In the genomic region with DNA sequence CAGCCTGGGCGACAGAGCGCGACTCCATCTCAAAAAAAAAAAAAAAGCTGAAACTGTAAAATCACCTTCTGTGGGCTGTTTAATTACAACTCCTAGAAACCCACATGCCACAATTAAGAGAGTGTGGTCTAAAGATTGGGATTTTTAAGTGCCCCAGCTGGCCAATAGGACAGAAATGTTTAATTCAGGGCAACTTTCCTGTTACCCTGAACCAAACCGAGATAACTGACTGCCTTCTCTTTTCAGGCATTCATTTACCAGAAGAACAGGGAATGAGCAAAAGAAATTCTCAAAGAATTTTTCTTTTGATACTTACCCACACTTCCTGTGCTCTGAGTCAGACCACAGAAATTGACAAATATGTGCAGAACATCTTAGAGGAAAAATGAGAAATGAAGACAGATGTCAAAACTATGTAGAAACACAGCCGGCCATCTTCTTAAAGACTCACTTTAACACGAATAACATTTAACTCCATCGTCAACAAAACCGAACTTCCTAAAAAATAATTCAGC, we compare ENCODE assay signal across 1 cellular context.
TF ChIP-seq lines count a peak whose summit lies in the region.

No MANE protein-coding gene starts in this region.

TF ChIP-seq in GM12878, 131 proteins besides CTCF, POLR2A, EP300 and RAD21 (continued from another document):
- TF ChIP-seq, protein P1, sequence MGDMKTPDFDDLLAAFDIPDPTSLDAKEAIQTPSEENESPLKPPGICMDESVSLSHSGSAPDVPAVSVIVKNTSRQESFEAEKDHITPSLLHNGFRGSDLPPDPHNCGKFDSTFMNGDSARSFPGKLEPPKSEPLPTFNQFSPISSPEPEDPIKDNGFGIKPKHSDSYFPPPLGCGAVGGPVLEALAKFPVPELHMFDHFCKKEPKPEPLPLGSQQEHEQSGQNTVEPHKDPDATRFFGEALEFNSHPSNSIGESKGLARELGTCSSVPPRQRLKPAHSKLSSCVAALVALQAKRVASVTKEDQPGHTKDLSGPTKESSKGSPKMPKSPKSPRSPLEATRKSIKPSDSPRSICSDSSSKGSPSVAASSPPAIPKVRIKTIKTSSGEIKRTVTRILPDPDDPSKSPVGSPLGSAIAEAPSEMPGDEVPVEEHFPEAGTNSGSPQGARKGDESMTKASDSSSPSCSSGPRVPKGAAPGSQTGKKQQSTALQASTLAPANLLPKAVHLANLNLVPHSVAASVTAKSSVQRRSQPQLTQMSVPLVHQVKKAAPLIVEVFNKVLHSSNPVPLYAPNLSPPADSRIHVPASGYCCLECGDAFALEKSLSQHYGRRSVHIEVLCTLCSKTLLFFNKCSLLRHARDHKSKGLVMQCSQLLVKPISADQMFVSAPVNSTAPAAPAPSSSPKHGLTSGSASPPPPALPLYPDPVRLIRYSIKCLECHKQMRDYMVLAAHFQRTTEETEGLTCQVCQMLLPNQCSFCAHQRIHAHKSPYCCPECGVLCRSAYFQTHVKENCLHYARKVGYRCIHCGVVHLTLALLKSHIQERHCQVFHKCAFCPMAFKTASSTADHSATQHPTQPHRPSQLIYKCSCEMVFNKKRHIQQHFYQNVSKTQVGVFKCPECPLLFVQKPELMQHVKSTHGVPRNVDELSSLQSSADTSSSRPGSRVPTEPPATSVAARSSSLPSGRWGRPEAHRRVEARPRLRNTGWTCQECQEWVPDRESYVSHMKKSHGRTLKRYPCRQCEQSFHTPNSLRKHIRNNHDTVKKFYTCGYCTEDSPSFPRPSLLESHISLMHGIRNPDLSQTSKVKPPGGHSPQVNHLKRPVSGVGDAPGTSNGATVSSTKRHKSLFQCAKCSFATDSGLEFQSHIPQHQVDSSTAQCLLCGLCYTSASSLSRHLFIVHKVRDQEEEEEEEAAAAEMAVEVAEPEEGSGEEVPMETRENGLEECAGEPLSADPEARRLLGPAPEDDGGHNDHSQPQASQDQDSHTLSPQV (IDR thresholded peaks at IDR 0.05): no peak
- TF ChIP-seq, protein P2, sequence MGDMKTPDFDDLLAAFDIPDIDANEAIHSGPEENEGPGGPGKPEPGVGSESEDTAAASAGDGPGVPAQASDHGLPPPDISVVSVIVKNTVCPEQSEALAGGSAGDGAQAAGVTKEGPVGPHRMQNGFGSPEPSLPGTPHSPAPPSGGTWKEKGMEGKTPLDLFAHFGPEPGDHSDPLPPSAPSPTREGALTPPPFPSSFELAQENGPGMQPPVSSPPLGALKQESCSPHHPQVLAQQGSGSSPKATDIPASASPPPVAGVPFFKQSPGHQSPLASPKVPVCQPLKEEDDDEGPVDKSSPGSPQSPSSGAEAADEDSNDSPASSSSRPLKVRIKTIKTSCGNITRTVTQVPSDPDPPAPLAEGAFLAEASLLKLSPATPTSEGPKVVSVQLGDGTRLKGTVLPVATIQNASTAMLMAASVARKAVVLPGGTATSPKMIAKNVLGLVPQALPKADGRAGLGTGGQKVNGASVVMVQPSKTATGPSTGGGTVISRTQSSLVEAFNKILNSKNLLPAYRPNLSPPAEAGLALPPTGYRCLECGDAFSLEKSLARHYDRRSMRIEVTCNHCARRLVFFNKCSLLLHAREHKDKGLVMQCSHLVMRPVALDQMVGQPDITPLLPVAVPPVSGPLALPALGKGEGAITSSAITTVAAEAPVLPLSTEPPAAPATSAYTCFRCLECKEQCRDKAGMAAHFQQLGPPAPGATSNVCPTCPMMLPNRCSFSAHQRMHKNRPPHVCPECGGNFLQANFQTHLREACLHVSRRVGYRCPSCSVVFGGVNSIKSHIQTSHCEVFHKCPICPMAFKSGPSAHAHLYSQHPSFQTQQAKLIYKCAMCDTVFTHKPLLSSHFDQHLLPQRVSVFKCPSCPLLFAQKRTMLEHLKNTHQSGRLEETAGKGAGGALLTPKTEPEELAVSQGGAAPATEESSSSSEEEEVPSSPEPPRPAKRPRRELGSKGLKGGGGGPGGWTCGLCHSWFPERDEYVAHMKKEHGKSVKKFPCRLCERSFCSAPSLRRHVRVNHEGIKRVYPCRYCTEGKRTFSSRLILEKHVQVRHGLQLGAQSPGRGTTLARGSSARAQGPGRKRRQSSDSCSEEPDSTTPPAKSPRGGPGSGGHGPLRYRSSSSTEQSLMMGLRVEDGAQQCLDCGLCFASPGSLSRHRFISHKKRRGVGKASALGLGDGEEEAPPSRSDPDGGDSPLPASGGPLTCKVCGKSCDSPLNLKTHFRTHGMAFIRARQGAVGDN (IDR thresholded peaks at IDR 0.05): no peak
- TF ChIP-seq DPF2 (IDR thresholded peaks at IDR 0.05) (no peak), GABPA (IDR thresholded peaks at IDR 0.05; ENCODE audit: low read depth) (no peak), MEF2A (IDR thresholded peaks at IDR 0.05; ENCODE audit: insufficient read depth, low read depth, low read length) (no peak), ZSCAN29 (IDR thresholded peaks at IDR 0.05) (no peak), NFIC (IDR thresholded peaks at IDR 0.05; ENCODE audit: low read depth, low read length) (no peak), CHD1 (IDR thresholded peaks at IDR 0.05; ENCODE audit: low read depth, low read length) (no peak), PAX5 (IDR thresholded peaks at IDR 0.05; ENCODE audit: borderline replicate concordance, low read depth, low read length) (0 out of 2 replicates have a peak, but pooled peaks have one; percentile 19), SPI1 (IDR thresholded peaks at IDR 0.05; ENCODE audit: borderline replicate concordance, insufficient read depth, low read depth, low read length) (no peak), SP1 (IDR thresholded peaks at IDR 0.05; ENCODE audit: low read depth, low read length) (no peak), CBX3 (IDR thresholded peaks at IDR 0.05; ENCODE audit: borderline replicate concordance, low read depth) (no peak), NRF1 (conservative IDR thresholded peaks at IDR 0.05; ENCODE audit: low read depth, low read length) (no peak), SMARCA5 (IDR thresholded peaks at IDR 0.05) (no peak), TAF1 (IDR thresholded peaks at IDR 0.05; ENCODE audit: borderline replicate concordance, low read depth, low read length) (no peak), CREB1 (IDR thresholded peaks at IDR 0.05; ENCODE audit: low read depth) (no peak), RUNX3 (IDR thresholded peaks at IDR 0.05; ENCODE audit: low read length) (0 out of 2 replicates have a peak, but pooled peaks have one; percentile 22), IRF4 (IDR thresholded peaks at IDR 0.05; ENCODE audit: low read depth, low read length) (no peak)
- TF ChIP-seq, protein P3, sequence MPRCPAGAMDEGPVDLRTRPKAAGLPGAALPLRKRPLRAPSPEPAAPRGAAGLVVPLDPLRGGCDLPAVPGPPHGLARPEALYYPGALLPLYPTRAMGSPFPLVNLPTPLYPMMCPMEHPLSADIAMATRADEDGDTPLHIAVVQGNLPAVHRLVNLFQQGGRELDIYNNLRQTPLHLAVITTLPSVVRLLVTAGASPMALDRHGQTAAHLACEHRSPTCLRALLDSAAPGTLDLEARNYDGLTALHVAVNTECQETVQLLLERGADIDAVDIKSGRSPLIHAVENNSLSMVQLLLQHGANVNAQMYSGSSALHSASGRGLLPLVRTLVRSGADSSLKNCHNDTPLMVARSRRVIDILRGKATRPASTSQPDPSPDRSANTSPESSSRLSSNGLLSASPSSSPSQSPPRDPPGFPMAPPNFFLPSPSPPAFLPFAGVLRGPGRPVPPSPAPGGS (IDR thresholded peaks at IDR 0.05; ENCODE audit: borderline replicate concordance, insufficient read depth, low read depth, low read length, poor library complexity, severe bottlenecking): no peak
- TF ChIP-seq, protein P4, sequence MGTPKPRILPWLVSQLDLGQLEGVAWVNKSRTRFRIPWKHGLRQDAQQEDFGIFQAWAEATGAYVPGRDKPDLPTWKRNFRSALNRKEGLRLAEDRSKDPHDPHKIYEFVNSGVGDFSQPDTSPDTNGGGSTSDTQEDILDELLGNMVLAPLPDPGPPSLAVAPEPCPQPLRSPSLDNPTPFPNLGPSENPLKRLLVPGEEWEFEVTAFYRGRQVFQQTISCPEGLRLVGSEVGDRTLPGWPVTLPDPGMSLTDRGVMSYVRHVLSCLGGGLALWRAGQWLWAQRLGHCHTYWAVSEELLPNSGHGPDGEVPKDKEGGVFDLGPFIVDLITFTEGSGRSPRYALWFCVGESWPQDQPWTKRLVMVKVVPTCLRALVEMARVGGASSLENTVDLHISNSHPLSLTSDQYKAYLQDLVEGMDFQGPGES (IDR thresholded peaks at IDR 0.05): no peak
- TF ChIP-seq, protein P5, sequence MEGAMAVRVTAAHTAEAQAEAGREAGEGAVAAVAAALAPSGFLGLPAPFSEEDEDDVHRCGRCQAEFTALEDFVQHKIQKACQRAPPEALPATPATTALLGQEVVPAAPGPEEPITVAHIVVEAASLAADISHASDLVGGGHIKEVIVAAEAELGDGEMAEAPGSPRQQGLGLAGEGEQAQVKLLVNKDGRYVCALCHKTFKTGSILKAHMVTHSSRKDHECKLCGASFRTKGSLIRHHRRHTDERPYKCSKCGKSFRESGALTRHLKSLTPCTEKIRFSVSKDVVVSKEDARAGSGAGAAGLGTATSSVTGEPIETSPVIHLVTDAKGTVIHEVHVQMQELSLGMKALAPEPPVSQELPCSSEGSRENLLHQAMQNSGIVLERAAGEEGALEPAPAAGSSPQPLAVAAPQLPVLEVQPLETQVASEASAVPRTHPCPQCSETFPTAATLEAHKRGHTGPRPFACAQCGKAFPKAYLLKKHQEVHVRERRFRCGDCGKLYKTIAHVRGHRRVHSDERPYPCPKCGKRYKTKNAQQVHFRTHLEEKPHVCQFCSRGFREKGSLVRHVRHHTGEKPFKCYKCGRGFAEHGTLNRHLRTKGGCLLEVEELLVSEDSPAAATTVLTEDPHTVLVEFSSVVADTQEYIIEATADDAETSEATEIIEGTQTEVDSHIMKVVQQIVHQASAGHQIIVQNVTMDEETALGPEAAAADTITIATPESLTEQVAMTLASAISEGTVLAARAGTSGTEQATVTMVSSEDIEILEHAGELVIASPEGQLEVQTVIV (IDR thresholded peaks at IDR 0.05; ENCODE audit: borderline replicate concordance, partially characterized antibody): no peak
- TF ChIP-seq, protein P6, sequence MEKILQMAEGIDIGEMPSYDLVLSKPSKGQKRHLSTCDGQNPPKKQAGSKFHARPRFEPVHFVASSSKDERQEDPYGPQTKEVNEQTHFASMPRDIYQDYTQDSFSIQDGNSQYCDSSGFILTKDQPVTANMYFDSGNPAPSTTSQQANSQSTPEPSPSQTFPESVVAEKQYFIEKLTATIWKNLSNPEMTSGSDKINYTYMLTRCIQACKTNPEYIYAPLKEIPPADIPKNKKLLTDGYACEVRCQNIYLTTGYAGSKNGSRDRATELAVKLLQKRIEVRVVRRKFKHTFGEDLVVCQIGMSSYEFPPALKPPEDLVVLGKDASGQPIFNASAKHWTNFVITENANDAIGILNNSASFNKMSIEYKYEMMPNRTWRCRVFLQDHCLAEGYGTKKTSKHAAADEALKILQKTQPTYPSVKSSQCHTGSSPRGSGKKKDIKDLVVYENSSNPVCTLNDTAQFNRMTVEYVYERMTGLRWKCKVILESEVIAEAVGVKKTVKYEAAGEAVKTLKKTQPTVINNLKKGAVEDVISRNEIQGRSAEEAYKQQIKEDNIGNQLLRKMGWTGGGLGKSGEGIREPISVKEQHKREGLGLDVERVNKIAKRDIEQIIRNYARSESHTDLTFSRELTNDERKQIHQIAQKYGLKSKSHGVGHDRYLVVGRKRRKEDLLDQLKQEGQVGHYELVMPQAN (conservative IDR thresholded peaks at IDR 0.05): no peak
- TF ChIP-seq, protein P7, sequence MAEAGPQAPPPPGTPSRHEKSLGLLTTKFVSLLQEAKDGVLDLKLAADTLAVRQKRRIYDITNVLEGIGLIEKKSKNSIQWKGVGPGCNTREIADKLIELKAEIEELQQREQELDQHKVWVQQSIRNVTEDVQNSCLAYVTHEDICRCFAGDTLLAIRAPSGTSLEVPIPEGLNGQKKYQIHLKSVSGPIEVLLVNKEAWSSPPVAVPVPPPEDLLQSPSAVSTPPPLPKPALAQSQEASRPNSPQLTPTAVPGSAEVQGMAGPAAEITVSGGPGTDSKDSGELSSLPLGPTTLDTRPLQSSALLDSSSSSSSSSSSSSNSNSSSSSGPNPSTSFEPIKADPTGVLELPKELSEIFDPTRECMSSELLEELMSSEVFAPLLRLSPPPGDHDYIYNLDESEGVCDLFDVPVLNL (IDR thresholded peaks at IDR 0.05; ENCODE audit: low read depth, low read length): no peak
TF ChIP-seq in GM12878: peak in this region for 4.
